In the genomic region with DNA sequence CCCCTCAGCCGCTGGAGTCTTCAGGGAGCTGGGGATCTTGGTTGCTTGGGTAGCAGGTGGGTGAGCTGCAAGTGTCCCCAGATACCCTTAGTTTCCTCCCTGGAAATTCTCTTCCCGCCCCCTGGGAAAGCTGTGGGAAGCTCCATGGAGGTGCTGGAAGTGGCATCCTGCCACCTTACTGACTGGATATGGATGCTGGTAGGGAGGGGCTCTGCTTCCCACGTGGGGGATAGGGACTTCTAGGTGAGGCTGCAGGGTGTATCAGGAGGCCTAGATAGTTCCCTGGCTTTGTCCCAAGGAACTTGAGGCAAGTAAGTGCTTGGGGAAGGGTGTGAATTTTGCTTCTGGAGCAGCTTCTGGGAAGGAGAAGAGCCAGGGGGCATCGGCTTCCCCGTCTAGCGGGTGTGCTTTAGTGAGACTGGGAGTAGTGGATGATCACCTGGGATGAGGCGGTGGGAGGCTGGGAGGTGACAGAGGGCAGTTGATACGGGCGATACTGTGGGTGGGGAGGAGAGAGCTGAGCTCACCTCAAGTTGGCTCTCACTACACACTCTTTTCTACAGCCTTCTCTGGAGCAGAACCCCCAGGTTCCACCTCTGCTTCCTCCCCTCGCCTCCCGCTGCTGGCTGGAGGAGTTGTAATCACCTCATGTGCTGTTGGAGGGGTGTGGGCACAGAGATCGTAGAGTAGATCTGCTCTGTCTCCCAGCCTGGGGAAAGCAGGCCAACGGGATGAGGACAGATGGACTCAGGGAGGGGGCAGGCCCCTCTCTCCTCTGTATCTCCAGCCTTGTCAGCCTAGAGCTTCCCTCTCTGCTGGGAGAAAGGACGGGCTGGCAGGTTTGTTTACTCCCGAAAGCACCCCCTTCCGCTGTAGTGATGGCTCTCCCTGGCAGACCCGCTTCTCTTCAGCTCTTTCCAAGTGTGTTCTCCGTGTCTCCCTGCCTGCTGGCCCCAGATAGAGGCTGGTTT, we compare ENCODE assay signal across 1 cellular context.
A peak's percentile ranks its signal among the peaks of the same experiment; 100 is the strongest.
TF ChIP-seq lines count a peak whose summit lies in the region.

No MANE protein-coding gene starts in this region.

TF ChIP-seq in HEK293, 187 proteins besides CTCF, POLR2A, EP300 and RAD21 (continued from another document and continues in another):
- TF ChIP-seq, protein P1, sequence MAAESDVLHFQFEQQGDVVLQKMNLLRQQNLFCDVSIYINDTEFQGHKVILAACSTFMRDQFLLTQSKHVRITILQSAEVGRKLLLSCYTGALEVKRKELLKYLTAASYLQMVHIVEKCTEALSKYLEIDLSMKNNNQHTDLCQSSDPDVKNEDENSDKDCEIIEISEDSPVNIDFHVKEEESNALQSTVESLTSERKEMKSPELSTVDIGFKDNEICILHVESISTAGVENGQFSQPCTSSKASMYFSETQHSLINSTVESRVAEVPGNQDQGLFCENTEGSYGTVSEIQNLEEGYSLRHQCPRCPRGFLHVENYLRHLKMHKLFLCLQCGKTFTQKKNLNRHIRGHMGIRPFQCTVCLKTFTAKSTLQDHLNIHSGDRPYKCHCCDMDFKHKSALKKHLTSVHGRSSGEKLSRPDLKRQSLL (tag by site-specific recombination; IDR thresholded peaks at IDR 0.05), result no peak
- TF ChIP-seq, protein P2, sequence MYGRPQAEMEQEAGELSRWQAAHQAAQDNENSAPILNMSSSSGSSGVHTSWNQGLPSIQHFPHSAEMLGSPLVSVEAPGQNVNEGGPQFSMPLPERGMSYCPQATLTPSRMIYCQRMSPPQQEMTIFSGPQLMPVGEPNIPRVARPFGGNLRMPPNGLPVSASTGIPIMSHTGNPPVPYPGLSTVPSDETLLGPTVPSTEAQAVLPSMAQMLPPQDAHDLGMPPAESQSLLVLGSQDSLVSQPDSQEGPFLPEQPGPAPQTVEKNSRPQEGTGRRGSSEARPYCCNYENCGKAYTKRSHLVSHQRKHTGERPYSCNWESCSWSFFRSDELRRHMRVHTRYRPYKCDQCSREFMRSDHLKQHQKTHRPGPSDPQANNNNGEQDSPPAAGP (tag by site-specific recombination; IDR thresholded peaks at IDR 0.05), result peak; percentile 30
- TF ChIP-seq SP7 (tag by site-specific recombination; IDR thresholded peaks at IDR 0.05), result no peak
- TF ChIP-seq ZNF10 (tag by site-specific recombination; IDR thresholded peaks at IDR 0.05), result no peak
- TF ChIP-seq, protein P3, sequence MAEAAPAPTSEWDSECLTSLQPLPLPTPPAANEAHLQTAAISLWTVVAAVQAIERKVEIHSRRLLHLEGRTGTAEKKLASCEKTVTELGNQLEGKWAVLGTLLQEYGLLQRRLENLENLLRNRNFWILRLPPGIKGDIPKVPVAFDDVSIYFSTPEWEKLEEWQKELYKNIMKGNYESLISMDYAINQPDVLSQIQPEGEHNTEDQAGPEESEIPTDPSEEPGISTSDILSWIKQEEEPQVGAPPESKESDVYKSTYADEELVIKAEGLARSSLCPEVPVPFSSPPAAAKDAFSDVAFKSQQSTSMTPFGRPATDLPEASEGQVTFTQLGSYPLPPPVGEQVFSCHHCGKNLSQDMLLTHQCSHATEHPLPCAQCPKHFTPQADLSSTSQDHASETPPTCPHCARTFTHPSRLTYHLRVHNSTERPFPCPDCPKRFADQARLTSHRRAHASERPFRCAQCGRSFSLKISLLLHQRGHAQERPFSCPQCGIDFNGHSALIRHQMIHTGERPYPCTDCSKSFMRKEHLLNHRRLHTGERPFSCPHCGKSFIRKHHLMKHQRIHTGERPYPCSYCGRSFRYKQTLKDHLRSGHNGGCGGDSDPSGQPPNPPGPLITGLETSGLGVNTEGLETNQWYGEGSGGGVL (tag by site-specific recombination; IDR thresholded peaks at IDR 0.05), result no peak
- no peak for TF ChIP-seq ZNF660 (tag by site-specific recombination; IDR thresholded peaks at IDR 0.05)
- TF ChIP-seq RBAK (tag by site-specific recombination; IDR thresholded peaks at IDR 0.05), result no peak
- no peak for TF ChIP-seq BCL11B (tag by site-specific recombination; IDR thresholded peaks at IDR 0.05; ENCODE audit: low read depth)
- TF ChIP-seq ZBTB20 (tag by site-specific recombination; IDR thresholded peaks at IDR 0.05), result no peak
- TF ChIP-seq ZNF623 (tag by site-specific recombination; IDR thresholded peaks at IDR 0.05), result no peak
- TF ChIP-seq, protein P4, sequence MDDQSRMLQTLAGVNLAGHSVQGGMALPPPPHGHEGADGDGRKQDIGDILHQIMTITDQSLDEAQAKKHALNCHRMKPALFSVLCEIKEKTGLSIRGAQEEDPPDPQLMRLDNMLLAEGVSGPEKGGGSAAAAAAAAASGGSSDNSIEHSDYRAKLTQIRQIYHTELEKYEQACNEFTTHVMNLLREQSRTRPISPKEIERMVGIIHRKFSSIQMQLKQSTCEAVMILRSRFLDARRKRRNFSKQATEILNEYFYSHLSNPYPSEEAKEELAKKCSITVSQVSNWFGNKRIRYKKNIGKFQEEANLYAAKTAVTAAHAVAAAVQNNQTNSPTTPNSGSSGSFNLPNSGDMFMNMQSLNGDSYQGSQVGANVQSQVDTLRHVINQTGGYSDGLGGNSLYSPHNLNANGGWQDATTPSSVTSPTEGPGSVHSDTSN (CRISPR knock-in tag; IDR thresholded peaks at IDR 0.05), result no peak
- TF ChIP-seq ZNF404 (tag by site-specific recombination; IDR thresholded peaks at IDR 0.05), result no peak
- TF ChIP-seq, protein P5, sequence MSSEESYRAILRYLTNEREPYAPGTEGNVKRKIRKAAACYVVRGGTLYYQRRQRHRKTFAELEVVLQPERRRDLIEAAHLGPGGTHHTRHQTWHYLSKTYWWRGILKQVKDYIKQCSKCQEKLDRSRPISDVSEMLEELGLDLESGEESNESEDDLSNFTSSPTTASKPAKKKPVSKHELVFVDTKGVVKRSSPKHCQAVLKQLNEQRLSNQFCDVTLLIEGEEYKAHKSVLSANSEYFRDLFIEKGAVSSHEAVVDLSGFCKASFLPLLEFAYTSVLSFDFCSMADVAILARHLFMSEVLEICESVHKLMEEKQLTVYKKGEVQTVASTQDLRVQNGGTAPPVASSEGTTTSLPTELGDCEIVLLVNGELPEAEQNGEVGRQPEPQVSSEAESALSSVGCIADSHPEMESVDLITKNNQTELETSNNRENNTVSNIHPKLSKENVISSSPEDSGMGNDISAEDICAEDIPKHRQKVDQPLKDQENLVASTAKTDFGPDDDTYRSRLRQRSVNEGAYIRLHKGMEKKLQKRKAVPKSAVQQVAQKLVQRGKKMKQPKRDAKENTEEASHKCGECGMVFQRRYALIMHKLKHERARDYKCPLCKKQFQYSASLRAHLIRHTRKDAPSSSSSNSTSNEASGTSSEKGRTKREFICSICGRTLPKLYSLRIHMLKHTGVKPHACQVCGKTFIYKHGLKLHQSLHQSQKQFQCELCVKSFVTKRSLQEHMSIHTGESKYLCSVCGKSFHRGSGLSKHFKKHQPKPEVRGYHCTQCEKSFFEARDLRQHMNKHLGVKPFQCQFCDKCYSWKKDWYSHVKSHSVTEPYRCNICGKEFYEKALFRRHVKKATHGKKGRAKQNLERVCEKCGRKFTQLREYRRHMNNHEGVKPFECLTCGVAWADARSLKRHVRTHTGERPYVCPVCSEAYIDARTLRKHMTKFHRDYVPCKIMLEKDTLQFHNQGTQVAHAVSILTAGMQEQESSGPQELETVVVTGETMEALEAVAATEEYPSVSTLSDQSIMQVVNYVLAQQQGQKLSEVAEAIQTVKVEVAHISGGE (tag by site-specific recombination; conservative IDR thresholded peaks at IDR 0.05; ENCODE audit: low read depth), result no peak
- no peak for TF ChIP-seq ZNF777 (tag by site-specific recombination; IDR thresholded peaks at IDR 0.05; ENCODE audit: borderline replicate concordance)
- TF ChIP-seq, protein P6, sequence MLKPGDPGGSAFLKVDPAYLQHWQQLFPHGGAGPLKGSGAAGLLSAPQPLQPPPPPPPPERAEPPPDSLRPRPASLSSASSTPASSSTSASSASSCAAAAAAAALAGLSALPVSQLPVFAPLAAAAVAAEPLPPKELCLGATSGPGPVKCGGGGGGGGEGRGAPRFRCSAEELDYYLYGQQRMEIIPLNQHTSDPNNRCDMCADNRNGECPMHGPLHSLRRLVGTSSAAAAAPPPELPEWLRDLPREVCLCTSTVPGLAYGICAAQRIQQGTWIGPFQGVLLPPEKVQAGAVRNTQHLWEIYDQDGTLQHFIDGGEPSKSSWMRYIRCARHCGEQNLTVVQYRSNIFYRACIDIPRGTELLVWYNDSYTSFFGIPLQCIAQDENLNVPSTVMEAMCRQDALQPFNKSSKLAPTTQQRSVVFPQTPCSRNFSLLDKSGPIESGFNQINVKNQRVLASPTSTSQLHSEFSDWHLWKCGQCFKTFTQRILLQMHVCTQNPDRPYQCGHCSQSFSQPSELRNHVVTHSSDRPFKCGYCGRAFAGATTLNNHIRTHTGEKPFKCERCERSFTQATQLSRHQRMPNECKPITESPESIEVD (tag by site-specific recombination; IDR thresholded peaks at IDR 0.05), result no peak
- TF ChIP-seq ZNF585B (tag by site-specific recombination; IDR thresholded peaks at IDR 0.05), result no peak
- TF ChIP-seq ZBTB1 (tag by site-specific recombination; IDR thresholded peaks at IDR 0.05), result no peak
- TF ChIP-seq, protein P7, sequence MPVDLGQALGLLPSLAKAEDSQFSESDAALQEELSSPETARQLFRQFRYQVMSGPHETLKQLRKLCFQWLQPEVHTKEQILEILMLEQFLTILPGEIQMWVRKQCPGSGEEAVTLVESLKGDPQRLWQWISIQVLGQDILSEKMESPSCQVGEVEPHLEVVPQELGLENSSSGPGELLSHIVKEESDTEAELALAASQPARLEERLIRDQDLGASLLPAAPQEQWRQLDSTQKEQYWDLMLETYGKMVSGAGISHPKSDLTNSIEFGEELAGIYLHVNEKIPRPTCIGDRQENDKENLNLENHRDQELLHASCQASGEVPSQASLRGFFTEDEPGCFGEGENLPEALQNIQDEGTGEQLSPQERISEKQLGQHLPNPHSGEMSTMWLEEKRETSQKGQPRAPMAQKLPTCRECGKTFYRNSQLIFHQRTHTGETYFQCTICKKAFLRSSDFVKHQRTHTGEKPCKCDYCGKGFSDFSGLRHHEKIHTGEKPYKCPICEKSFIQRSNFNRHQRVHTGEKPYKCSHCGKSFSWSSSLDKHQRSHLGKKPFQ (tag by site-specific recombination; IDR thresholded peaks at IDR 0.05), result no peak
- TF ChIP-seq ZNF157 (tag by site-specific recombination; IDR thresholded peaks at IDR 0.05), result no peak
- TF ChIP-seq ZNF138 (tag by site-specific recombination; IDR thresholded peaks at IDR 0.05; ENCODE audit: borderline replicate concordance), result no peak
- TF ChIP-seq ZNF473 (tag by site-specific recombination; IDR thresholded peaks at IDR 0.05), result no peak
- TF ChIP-seq ZNF423 (tag by site-specific recombination; IDR thresholded peaks at IDR 0.05), result no peak
- TF ChIP-seq IKZF3 (tag by site-specific recombination; IDR thresholded peaks at IDR 0.05), result 0 out of 2 replicates have a peak, but pooled peaks have one; percentile 22
- peak; percentile 90 for TF ChIP-seq ZFHX2 (tag by site-specific recombination; conservative IDR thresholded peaks at IDR 0.05)
- TF ChIP-seq, protein P8, sequence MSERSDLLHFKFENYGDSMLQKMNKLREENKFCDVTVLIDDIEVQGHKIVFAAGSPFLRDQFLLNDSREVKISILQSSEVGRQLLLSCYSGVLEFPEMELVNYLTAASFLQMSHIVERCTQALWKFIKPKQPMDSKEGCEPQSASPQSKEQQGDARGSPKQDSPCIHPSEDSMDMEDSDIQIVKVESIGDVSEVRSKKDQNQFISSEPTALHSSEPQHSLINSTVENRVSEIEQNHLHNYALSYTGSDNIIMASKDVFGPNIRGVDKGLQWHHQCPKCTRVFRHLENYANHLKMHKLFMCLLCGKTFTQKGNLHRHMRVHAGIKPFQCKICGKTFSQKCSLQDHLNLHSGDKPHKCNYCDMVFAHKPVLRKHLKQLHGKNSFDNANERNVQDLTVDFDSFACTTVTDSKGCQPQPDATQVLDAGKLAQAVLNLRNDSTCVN (tag by site-specific recombination; optimal IDR thresholded peaks at IDR 0.05), result no peak
- TF ChIP-seq, protein P9, sequence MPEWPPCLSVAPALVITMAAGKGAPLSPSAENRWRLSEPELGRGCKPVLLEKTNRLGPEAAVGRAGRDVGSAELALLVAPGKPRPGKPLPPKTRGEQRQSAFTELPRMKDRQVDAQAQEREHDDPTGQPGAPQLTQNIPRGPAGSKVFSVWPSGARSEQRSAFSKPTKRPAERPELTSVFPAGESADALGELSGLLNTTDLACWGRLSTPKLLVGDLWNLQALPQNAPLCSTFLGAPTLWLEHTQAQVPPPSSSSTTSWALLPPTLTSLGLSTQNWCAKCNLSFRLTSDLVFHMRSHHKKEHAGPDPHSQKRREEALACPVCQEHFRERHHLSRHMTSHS (tag by site-specific recombination; IDR thresholded peaks at IDR 0.05), result no peak
- TF ChIP-seq WT1 (tag by site-specific recombination; IDR thresholded peaks at IDR 0.05), result 0 out of 2 replicates have a peak, but pooled peaks have one; percentile 14
- TF ChIP-seq ZNF214 (tag by site-specific recombination; IDR thresholded peaks at IDR 0.05; ENCODE audit: borderline replicate concordance), result no peak
- TF ChIP-seq MEIS1 (CRISPR knock-in tag; IDR thresholded peaks at IDR 0.05; ENCODE audit: borderline replicate concordance), result no peak
- TF ChIP-seq, protein P10, sequence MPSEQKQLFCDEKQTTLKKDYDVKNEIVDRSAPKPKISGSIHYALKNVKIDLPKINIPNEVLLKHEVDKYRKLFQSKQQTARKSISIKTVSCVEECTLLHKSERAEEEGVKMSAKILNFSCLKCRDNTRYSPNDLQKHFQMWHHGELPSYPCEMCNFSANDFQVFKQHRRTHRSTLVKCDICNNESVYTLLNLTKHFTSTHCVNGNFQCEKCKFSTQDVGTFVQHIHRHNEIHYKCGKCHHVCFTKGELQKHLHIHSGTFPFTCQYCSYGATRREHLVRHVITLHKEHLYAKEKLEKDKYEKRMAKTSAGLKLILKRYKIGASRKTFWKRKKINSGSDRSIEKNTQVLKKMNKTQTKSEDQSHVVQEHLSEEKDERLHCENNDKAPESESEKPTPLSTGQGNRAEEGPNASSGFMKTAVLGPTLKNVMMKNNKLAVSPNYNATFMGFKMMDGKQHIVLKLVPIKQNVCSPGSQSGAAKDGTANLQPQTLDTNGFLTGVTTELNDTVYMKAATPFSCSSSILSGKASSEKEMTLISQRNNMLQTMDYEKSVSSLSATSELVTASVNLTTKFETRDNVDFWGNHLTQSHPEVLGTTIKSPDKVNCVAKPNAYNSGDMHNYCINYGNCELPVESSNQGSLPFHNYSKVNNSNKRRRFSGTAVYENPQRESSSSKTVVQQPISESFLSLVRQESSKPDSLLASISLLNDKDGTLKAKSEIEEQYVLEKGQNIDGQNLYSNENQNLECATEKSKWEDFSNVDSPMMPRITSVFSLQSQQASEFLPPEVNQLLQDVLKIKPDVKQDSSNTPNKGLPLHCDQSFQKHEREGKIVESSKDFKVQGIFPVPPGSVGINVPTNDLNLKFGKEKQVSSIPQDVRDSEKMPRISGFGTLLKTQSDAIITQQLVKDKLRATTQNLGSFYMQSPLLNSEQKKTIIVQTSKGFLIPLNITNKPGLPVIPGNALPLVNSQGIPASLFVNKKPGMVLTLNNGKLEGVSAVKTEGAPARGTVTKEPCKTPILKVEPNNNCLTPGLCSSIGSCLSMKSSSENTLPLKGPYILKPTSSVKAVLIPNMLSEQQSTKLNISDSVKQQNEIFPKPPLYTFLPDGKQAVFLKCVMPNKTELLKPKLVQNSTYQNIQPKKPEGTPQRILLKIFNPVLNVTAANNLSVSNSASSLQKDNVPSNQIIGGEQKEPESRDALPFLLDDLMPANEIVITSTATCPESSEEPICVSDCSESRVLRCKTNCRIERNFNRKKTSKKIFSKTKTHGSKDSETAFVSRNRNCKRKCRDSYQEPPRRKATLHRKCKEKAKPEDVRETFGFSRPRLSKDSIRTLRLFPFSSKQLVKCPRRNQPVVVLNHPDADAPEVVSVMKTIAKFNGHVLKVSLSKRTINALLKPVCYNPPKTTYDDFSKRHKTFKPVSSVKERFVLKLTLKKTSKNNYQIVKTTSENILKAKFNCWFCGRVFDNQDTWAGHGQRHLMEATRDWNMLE (tag by site-specific recombination; conservative IDR thresholded peaks at IDR 0.05; ENCODE audit: low read depth), result no peak
- no peak for TF ChIP-seq HOXC10 (CRISPR knock-in tag; IDR thresholded peaks at IDR 0.05)
- TF ChIP-seq ZIC2 (tag by site-specific recombination; IDR thresholded peaks at IDR 0.05), result 0 out of 2 replicates have a peak, but pooled peaks have one; percentile 7
- no peak for TF ChIP-seq ZNF341 (tag by site-specific recombination; IDR thresholded peaks at IDR 0.05; ENCODE audit: low read depth)
- no peak for TF ChIP-seq ZNF600 (tag by site-specific recombination; IDR thresholded peaks at IDR 0.05)
- TF ChIP-seq ZNF596 (tag by site-specific recombination; IDR thresholded peaks at IDR 0.05), result no peak
